1 cellular context compared by ENCODE assay signal in the genomic region with DNA sequence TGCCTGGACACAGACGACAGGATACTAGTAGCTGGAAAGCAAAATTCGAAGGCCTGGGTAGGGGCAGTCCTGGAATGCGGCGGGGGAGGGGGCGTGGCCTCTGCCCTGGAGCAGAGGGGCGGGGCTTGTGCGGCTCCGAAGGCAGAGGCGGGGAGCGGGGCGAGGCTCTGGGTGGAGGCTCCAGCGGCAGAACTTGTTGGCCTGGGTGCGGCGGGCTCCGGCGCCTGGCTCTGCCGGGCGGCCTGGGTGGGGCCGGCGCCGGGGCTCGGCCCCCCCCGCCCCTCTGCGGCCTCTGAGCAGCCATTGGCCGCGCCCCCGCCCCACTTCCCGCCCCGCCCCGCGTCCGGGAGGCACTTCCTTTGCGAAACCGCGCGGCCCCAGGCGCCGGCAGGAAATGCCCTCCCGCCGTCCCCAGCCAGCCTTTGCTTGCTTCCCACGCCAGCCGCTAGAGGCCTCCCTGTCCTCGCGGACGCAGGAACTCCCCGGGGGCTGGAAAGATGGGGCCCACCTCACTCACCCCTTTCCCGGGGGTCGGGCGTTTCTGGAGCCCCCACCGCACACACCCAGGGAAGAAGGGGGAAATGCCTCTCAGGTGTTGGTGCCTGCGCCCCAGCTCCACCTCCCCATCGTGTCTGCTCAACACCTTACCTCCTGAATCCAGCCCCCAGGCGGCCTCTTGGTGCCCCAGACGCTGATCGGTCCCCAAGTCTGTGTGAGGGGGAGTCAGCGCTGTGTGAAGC.
TF ChIP-seq lines count a peak whose summit lies in the region.

No MANE protein-coding gene starts in this region.

TF ChIP-seq in K562, 482 proteins besides CTCF, POLR2A, EP300 and RAD21 (continued from another document and continues in another):
- TF ChIP-seq CREB3 (tag; conservative IDR thresholded peaks at IDR 0.05; ENCODE audit: low read depth): no peak
- TF ChIP-seq GTF3C2 (IDR thresholded peaks at IDR 0.05; ENCODE audit: borderline replicate concordance, extremely low read depth, insufficient read length): no peak
- TF ChIP-seq ZNF507 (tag; conservative IDR thresholded peaks at IDR 0.05): no peak
- no peak for TF ChIP-seq ZFP36 (IDR thresholded peaks at IDR 0.05; ENCODE audit: low read depth, low read length, partially characterized antibody)
- TF ChIP-seq PTTG1 (tag; IDR thresholded peaks at IDR 0.05; ENCODE audit: low read depth): no peak
- TF ChIP-seq ELK1 (CRISPR knock-in tag; IDR thresholded peaks at IDR 0.05): no peak
- no peak for TF ChIP-seq SFPQ (IDR thresholded peaks at IDR 0.05; ENCODE audit: low read depth, low read length)
- TF ChIP-seq, protein P1, sequence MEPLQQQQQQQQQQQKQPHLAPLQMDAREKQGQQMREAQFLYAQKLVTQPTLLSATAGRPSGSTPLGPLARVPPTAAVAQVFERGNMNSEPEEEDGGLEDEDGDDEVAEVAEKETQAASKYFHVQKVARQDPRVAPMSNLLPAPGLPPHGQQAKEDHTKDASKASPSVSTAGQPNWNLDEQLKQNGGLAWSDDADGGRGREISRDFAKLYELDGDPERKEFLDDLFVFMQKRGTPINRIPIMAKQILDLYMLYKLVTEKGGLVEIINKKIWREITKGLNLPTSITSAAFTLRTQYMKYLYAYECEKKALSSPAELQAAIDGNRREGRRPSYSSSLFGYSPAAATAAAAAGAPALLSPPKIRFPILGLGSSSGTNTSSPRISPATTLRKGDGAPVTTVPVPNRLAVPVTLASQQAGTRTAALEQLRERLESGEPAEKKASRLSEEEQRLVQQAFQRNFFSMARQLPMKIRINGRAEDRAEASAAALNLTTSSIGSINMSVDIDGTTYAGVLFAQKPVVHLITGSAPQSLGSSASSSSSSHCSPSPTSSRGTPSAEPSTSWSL (CRISPR knock-in tag; IDR thresholded peaks at IDR 0.05; ENCODE audit: borderline replicate concordance): no peak
- no peak for TF ChIP-seq CBX8 (IDR thresholded peaks at IDR 0.05; ENCODE audit: borderline replicate concordance, extremely low read depth, low read depth, low read length, poor library complexity, severe bottlenecking)
- peak; percentile 30; the same call in 1 of the 2 replicates for TF ChIP-seq CREM (IDR thresholded peaks at IDR 0.05; ENCODE audit: low read depth)
- TF ChIP-seq ZNF830 (CRISPR knock-in tag; IDR thresholded peaks at IDR 0.05): peak; percentile 80; the same call in 1 of the 2 replicates
- TF ChIP-seq RB1 (IDR thresholded peaks at IDR 0.05; ENCODE audit: low read depth): peak; percentile 77
- TF ChIP-seq, protein P2, sequence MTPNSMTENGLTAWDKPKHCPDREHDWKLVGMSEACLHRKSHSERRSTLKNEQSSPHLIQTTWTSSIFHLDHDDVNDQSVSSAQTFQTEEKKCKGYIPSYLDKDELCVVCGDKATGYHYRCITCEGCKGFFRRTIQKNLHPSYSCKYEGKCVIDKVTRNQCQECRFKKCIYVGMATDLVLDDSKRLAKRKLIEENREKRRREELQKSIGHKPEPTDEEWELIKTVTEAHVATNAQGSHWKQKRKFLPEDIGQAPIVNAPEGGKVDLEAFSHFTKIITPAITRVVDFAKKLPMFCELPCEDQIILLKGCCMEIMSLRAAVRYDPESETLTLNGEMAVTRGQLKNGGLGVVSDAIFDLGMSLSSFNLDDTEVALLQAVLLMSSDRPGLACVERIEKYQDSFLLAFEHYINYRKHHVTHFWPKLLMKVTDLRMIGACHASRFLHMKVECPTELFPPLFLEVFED (CRISPR knock-in tag; conservative IDR thresholded peaks at IDR 0.05): peak; percentile 74; the same call in 1 of the 2 replicates
- peak in 1 of 2 experiments; percentile 24; a peak in 1 of 4 replicates for TF ChIP-seq RCOR1 (IDR thresholded peaks at IDR 0.05; ENCODE audit: borderline replicate concordance in 1 of 2, low read depth in 2 of 2, low read length in 2 of 2)
- no peak for TF ChIP-seq SIX5 (IDR thresholded peaks at IDR 0.05; ENCODE audit: borderline replicate concordance in 1 of 2, insufficient read depth in 1 of 2, low read depth in 1 of 2, low read length in 2 of 2)
- TF ChIP-seq HEY1 (CRISPR knock-in tag; IDR thresholded peaks at IDR 0.05; ENCODE audit: borderline replicate concordance): peak; percentile 86; the same call in 1 of the 2 replicates
- TF ChIP-seq RBM14 (IDR thresholded peaks at IDR 0.05; ENCODE audit: borderline replicate concordance, insufficient read depth, low read depth, low read length): no peak
- TF ChIP-seq FOXP4 (CRISPR knock-in tag; IDR thresholded peaks at IDR 0.05; ENCODE audit: borderline replicate concordance): no peak
- TF ChIP-seq RFX5 (IDR thresholded peaks at IDR 0.05; ENCODE audit: low read depth, low read length): no peak
- peak; percentile 60; the same call in 1 of the 2 replicates for TF ChIP-seq ZNF75A (CRISPR knock-in tag; IDR thresholded peaks at IDR 0.05)
- TF ChIP-seq, protein P3, sequence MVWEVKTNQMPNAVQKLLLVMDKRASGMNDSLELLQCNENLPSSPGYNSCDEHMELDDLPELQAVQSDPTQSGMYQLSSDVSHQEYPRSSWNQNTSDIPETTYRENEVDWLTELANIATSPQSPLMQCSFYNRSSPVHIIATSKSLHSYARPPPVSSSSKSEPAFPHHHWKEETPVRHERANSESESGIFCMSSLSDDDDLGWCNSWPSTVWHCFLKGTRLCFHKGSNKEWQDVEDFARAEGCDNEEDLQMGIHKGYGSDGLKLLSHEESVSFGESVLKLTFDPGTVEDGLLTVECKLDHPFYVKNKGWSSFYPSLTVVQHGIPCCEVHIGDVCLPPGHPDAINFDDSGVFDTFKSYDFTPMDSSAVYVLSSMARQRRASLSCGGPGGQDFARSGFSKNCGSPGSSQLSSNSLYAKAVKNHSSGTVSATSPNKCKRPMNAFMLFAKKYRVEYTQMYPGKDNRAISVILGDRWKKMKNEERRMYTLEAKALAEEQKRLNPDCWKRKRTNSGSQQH (CRISPR knock-in tag; IDR thresholded peaks at IDR 0.05): peak; percentile 63; the same call in 1 of the 2 replicates
- TF ChIP-seq HNRNPL (IDR thresholded peaks at IDR 0.05; ENCODE audit: low read depth, low read length): 0 out of 2 replicates have a peak, but pooled peaks have one; percentile 57
- 0 out of 2 replicates have a peak, but pooled peaks have one; percentile 11 for TF ChIP-seq MTA2 (IDR thresholded peaks at IDR 0.05; ENCODE audit: low read depth)
- 0 out of 2 replicates have a peak, but pooled peaks have one; percentile 17 for TF ChIP-seq MBD2 (IDR thresholded peaks at IDR 0.05; ENCODE audit: borderline replicate concordance, low read depth)
- no peak for TF ChIP-seq HNRNPLL (IDR thresholded peaks at IDR 0.05; ENCODE audit: low read depth, low read length, poor library complexity, severe bottlenecking)
- no peak for TF ChIP-seq HOXB6 (CRISPR knock-in tag; IDR thresholded peaks at IDR 0.05; ENCODE audit: borderline replicate concordance)
- TF ChIP-seq, protein P4, sequence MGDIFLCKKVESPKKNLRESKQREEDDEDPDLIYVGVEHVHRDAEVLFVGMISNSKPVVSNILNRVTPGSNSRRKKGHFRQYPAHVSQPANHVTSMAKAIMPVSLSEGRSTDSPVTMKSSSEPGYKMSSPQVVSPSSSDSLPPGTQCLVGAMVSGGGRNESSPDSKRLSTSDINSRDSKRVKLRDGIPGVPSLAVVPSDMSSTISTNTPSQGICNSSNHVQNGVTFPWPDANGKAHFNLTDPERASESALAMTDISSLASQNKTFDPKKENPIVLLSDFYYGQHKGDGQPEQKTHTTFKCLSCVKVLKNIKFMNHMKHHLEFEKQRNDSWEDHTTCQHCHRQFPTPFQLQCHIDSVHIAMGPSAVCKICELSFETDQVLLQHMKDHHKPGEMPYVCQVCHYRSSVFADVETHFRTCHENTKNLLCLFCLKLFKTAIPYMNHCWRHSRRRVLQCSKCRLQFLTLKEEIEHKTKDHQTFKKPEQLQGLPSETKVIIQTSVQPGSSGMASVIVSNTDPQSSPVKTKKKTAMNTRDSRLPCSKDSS (IDR thresholded peaks at IDR 0.05; ENCODE audit: low read depth, partially characterized antibody): no peak
- TF ChIP-seq POLR2AphosphoS5 (IDR thresholded peaks at IDR 0.05; ENCODE audit: control insufficient read depth, insufficient read depth, low read depth, low read length): peak; percentile 70; the same call in 1 of the 2 replicates
- TF ChIP-seq NR1H2 (CRISPR knock-in tag; IDR thresholded peaks at IDR 0.05): no peak
- TF ChIP-seq ZNF707 (CRISPR knock-in tag; conservative IDR thresholded peaks at IDR 0.05): no peak
- no peak for TF ChIP-seq LEF1 (IDR thresholded peaks at IDR 0.05)
- no peak for TF ChIP-seq MAFF (IDR thresholded peaks at IDR 0.05; ENCODE audit: low read length)
- TF ChIP-seq REST (CRISPR knock-in tag; IDR thresholded peaks at IDR 0.05; ENCODE audit: low read depth): peak; percentile 74; the same call in 1 of the 2 replicates
